In the genomic region with DNA sequence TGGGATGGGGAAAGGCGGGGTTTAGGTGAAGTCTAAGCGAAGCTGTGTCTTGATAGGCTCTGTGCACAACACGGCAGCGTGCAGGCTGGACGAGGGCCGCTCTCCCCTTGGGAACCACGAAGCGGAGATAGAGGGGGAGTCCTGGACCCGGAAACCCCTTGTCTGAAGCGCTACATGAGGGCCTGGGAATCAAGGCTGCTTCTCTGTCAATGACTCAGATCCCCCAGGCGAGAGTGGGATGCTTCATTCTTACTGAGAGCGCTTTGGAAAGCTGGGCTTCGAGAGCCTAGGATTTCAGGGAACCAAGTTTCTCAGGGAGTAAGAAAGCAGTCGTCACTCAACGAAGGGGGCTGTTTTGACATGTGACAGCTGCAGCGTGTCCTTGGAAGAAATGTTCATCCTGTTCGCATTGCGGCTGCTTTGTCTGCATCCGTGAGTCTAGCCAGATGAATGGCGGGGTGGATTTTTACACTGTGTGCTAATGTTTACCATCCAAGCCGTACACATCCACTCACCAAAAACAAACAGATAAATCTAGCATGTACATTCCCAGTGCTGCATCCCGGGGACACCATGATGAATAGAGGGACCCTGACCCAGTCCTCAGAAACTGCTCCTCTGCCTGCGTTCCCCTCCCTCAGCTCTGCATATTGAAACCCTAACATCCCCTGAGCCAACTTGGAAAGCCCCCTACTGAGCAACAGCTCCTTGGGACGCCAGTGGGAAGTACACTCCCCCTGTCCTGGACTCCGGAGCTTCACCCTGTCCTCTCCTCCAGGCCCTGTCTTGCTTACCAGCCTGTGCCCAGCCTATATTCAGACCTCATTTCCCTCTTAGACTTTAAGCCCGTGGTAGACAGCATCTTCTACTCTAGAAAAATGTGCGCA, we compare ENCODE assay signal across 11 cellular contexts. TPM values are rescaled to one million over a fixed set of nuclear protein-coding genes. Genes with fewer than 3 reads are reported as not detected.
DNase-seq lines count a peak whose midpoint lies in the region; ATAC-seq and TF ChIP-seq lines count a peak whose summit lies in the region.
"Had no signal": no experiment of that assay in that cellular context is flagged by ENCODE, and none has a peak within 500 bp of the region (broad histone marks: within the 10 kb centered on the region; RNA-seq: fewer than 3 reads in every experiment).

No MANE protein-coding gene starts in this region.

- H3K4me1 Mint-ChIP-seq in CD14-positive monocyte (peaks cover 21% of the 10 kb centered on the region), H9 (peaks cover 5% of the 10 kb centered on the region in 2 experiments)
- peaks cover 43% of the 10 kb centered on the region for H3K4me1 Mint-ChIP-seq in activated naive CD8-positive, alpha-beta T cell treated with anti-CD3 and anti-CD28 coated beads, Interleukin-2, amount 50 U/mL, for 24 hours

- DNase-seq in CD14-positive monocyte (ENCODE audit: low spot score) (no peak), H9 (no peak), left lung (no peak), NCI-H1694 (lab: John Stamatoyannopoulos, UW) (no peak), COLO829 (ENCODE audit: low spot score) (no peak), SW480 (ENCODE audit: low spot score) (no peak)
- DNase-seq in activated naive CD8-positive, alpha-beta T cell treated with anti-CD3 and anti-CD28 coated beads, Interleukin-2, amount 50 U/mL, for 24 hours = no peak
- DNase-seq: gastrocnemius medialis, NCI-H1048 had no signal

- H2BK20ac ChIP-seq in H9 (ENCODE audit: low read depth, low read length, poor library complexity, severe bottlenecking) = no peak overlapping the region

- H3K4me3 Mint-ChIP-seq in CD14-positive monocyte (peak overlapping the region; percentile 21 to 65), H9 (no peak overlapping the region)
- H3K4me3 Mint-ChIP-seq in activated naive CD8-positive, alpha-beta T cell treated with anti-CD3 and anti-CD28 coated beads, Interleukin-2, amount 50 U/mL, for 24 hours = no peak overlapping the region
- H3K4me3 Mint-ChIP-seq: memory B cell had no signal

- WGBS in H9 (ENCODE audit: extremely low coverage, insufficient read length, low lambda C conversion rate) = no CpG with 5 or more reads among the region's 27 CpGs

- H3K27ac Mint-ChIP-seq in CD14-positive monocyte (peak overlapping the region in 2 of 7 donors; percentile 64 to 78), H9 (peak overlapping the region in 2 of 3 experiments; percentile 48 to 53; a peak in 2 of 7 replicates)
- H3K27ac Mint-ChIP-seq in activated naive CD8-positive, alpha-beta T cell treated with anti-CD3 and anti-CD28 coated beads, Interleukin-2, amount 50 U/mL, for 24 hours = peak overlapping the region; percentile 67
- H3K27ac Mint-ChIP-seq: memory B cell had no signal

- H4K91ac ChIP-seq in H9 (ENCODE audit: insufficient read length, low read depth, low read length) = no peak overlapping the region

- TF ChIP-seq CTCF in CD14-positive monocyte (IDR thresholded peaks at IDR 0.05) (no peak), H9 (conservative IDR thresholded peaks at IDR 0.05) (no peak), left lung (IDR thresholded peaks at IDR 0.05) (no peak)

- no peak overlapping the region for H3K14ac ChIP-seq in H9 (ENCODE audit: insufficient read depth, low read length)

- H2BK5ac ChIP-seq in H9 (ENCODE audit: insufficient read length, low read length) = no peak overlapping the region

- no peaks in the 10 kb centered on the region for H3K79me1 ChIP-seq in H9 (ENCODE audit: insufficient read depth, low read depth, low read length, poor library complexity, severe bottlenecking)

- H3K18ac ChIP-seq in H9 (ENCODE audit: insufficient read length, low read depth, low read length) = no peak overlapping the region

- no peak overlapping the region for H3K27ac ChIP-seq in H9 (ENCODE audit: insufficient read length, low read depth, low read length)
- H3K27ac ChIP-seq in left lung = peak overlapping the region in 1 of 2 donors; percentile 19
- H3K27ac ChIP-seq: gastrocnemius medialis had no signal

- no peak overlapping the region for H2BK15ac ChIP-seq in H9 (ENCODE audit: low read depth, low read length)

- no peaks in the 10 kb centered on the region for H3K4me1 ChIP-seq in H9 (ENCODE audit: insufficient read depth, low read length)
- H3K4me1 ChIP-seq in left lung = peaks cover 4 to 25% of the 10 kb centered on the region in 2 donors
- H3K4me1 ChIP-seq: gastrocnemius medialis had no signal

- H2BK120ac ChIP-seq in H9 (ENCODE audit: low read depth, low read length, poor library complexity, severe bottlenecking) = no peak overlapping the region

- no peak overlapping the region for H3K4ac ChIP-seq in H9 (ENCODE audit: low read depth, low read length)

- H4K20me1 ChIP-seq in H9 (ENCODE audit: control insufficient read depth, insufficient read depth, insufficient read length) = no peaks in the 10 kb centered on the region

- no peak overlapping the region for H2AFZ ChIP-seq in H9 (ENCODE audit: low read length)

- H3K4me3 ChIP-seq in left lung = no peak overlapping the region
- H3K4me3 ChIP-seq: gastrocnemius medialis had no signal

- H3K27me3 Mint-ChIP-seq in CD14-positive monocyte (ENCODE audit: low read depth in 3 of 3) (peaks cover 6 to 29% (median 6%) of the 10 kb centered on the region in 3 donors), H9 (ENCODE audit: low read depth) (peaks cover 22% of the 10 kb centered on the region)
- H3K27me3 Mint-ChIP-seq in activated naive CD8-positive, alpha-beta T cell treated with anti-CD3 and anti-CD28 coated beads, Interleukin-2, amount 50 U/mL, for 24 hours = no peaks in the 10 kb centered on the region

- no peak overlapping the region for H4K8ac ChIP-seq in H9 (replicated peaks; ENCODE audit: insufficient read length, low read depth, low read length)

- no peak for ATAC-seq in activated naive CD8-positive, alpha-beta T cell treated with anti-CD3 and anti-CD28 coated beads, Interleukin-2, amount 50 U/mL, for 24 hours
- ATAC-seq in left lung = peak; percentile 25
- ATAC-seq in GM18511 (IDR thresholded peaks at IDR 0.05; ENCODE audit: unreplicated experiment) = no peak
- ATAC-seq: gastrocnemius medialis had no signal

- H3K79me2 ChIP-seq in H9 (ENCODE audit: insufficient read depth, low read length) = no peaks in the 10 kb centered on the region

- H3K9me3 ChIP-seq in H9 (ENCODE audit: control insufficient read depth, low read depth, low read length) (no peaks in the 10 kb centered on the region), left lung (no peaks in the 10 kb centered on the region)
- H3K9me3 ChIP-seq: gastrocnemius medialis had no signal

- H3K36me3 ChIP-seq in left lung = peaks cover 0 to 5% of the 10 kb centered on the region in 2 donors
- H3K36me3 ChIP-seq: gastrocnemius medialis had no signal

- H3K27me3 ChIP-seq in H9 (ENCODE audit: insufficient read depth, low read length) (no peaks in the 10 kb centered on the region), left lung (peaks cover 0 to 15% of the 10 kb centered on the region in 2 donors)
- H3K27me3 ChIP-seq: gastrocnemius medialis had no signal

- intact Hi-C loops in CD14-positive monocyte (cut with micrococcal nuclease) = no loop called here
- intact Hi-C loops in left lung (cut with DNase I) = no loop called here

- no peak overlapping the region for H3K4me2 ChIP-seq in H9 (ENCODE audit: insufficient read depth, insufficient read length, low read length)

- no peak overlapping the region for H3K9ac ChIP-seq in H9 (ENCODE audit: extremely low read depth, insufficient read length, low read length)

- H2BK12ac ChIP-seq in H9 (ENCODE audit: insufficient read length, low read depth, low read length) = no peak overlapping the region

- H3K23ac ChIP-seq in H9 (ENCODE audit: insufficient read length, low read depth, low read length) = no peak overlapping the region

- H3K23me2 ChIP-seq in H9 (ENCODE audit: insufficient read length, low read depth, low read length, poor library complexity, severe bottlenecking) = no peaks in the 10 kb centered on the region

- no peak overlapping the region for H2AK5ac ChIP-seq in H9 (ENCODE audit: insufficient read length, low read length)

- H3K36me3 Mint-ChIP-seq in CD14-positive monocyte (peaks cover 17 to 34% of the 10 kb centered on the region in 2 donors), H9 (ENCODE audit: insufficient read depth in 1 of 3, low read depth in 3 of 3) (no peaks in the 10 kb centered on the region)
- H3K36me3 Mint-ChIP-seq in activated naive CD8-positive, alpha-beta T cell treated with anti-CD3 and anti-CD28 coated beads, Interleukin-2, amount 50 U/mL, for 24 hours (ENCODE audit: low read depth) = peaks cover 5% of the 10 kb centered on the region
- H3K36me3 Mint-ChIP-seq: memory B cell had no signal

- no peak overlapping the region for H3T11ph ChIP-seq in H9 (ENCODE audit: low read length)

- no peak overlapping the region for H3K56ac ChIP-seq in H9 (ENCODE audit: insufficient read length, low read depth, low read length)

- H3K9me3 Mint-ChIP-seq in CD14-positive monocyte = no peaks in the 10 kb centered on the region
- H3K9me3 Mint-ChIP-seq in H9 = no peaks in the 10 kb centered on the region
- H3K9me3 Mint-ChIP-seq in activated naive CD8-positive, alpha-beta T cell treated with anti-CD3 and anti-CD28 coated beads, Interleukin-2, amount 50 U/mL, for 24 hours = no peaks in the 10 kb centered on the region
- H3K9me3 Mint-ChIP-seq: memory B cell had no signal

- no peak overlapping the region for H4K5ac ChIP-seq in H9 (ENCODE audit: insufficient read length, low read depth, low read length)

RNA-seq across cellular contexts. Expression of gene RTF2, which starts 24.5 kb away (rescaled TPM):
- polyA plus RNA-seq in CD14-positive monocyte = 100 to 1,000 TPM; 148 to 163 TPM
- total RNA-seq in H9 (2021) (57.2 and 62.6 TPM in 2 replicates), left lung (10 to 100 TPM; 68.2 to 85.1 TPM)

RNA-seq across cellular contexts. Expression of gene CASS4, which starts 31.8 kb away (rescaled TPM):
- polyA plus RNA-seq in CD14-positive monocyte = 1 to 10 TPM; 1.9 to 6.1 TPM
- total RNA-seq in H9 (2021) = not detected in 2 replicates
- 10 to 100 TPM; 14.4 to 28.1 TPM for total RNA-seq in left lung

RNA-seq across cellular contexts. Expression of gene CSTF1, which starts 51.5 kb away (rescaled TPM):
- 10 to 100 TPM; 10.7 to 15.7 TPM for polyA plus RNA-seq in CD14-positive monocyte
- total RNA-seq in H9 (2021) (71.7 and 72.9 TPM in 2 replicates), left lung (10 to 100 TPM; 30.0 to 34.3 TPM)

RNA-seq across cellular contexts. Expression of gene AURKA, which starts 51.9 kb away (rescaled TPM):
- polyA plus RNA-seq in CD14-positive monocyte = 1 to 10 TPM; 1.4 to 1.5 TPM
- 81.9 and 86.8 TPM in 2 replicates for total RNA-seq in H9 (2021)
- total RNA-seq in left lung = 10 to 100 TPM in 1 of 2 donors, 1 to 10 TPM in 1; 3.7 to 22.3 TPM

Comparison
In these comparisons a context has a peak if more than half of its experiments do, and no peak if none do; other contexts are left out.
1. H3K4me3 Mint-ChIP-seq: peak in CD14-positive monocyte (2 of 2); none in H9 (0 of 2) and activated naive CD8-positive, alpha-beta T cell treated with anti-CD3 and anti-CD28 coated beads, Interleukin-2, amount 50 U/mL, for 24 hours (single experiment).
2. RNA of gene CASS4, which starts 31.8 kb away (total RNA-seq): 14.4 to 28.1 TPM in left lung; not detected in H9; every median in the first group is over 10 times any median in the second.